8 cellular contexts compared by ENCODE assay signal in genomic region chr2:231648579-231649174, GRCh38. TPM values are rescaled to one million over a fixed set of nuclear protein-coding genes. Genes with fewer than 3 reads are reported as not detected.
A peak's percentile ranks its signal among the peaks of the same experiment; 100 is the strongest.
DNase-seq lines count a peak whose midpoint lies in the region; ATAC-seq and TF ChIP-seq lines count a peak whose summit lies in the region.

No MANE protein-coding gene starts in this region.

- H2BK5ac ChIP-seq in trophoblast cell (ENCODE audit: low read depth, low read length, poor library complexity), result no peak overlapping the region

- no peak overlapping the region for H2AK5ac ChIP-seq in trophoblast cell (ENCODE audit: low read length)

- no CpG with 5 or more reads among the region's 9 CpGs for WGBS in trophoblast cell (ENCODE audit: extremely low coverage, insufficient coverage, insufficient read length)

- H4K12ac ChIP-seq in trophoblast cell (ENCODE audit: low read depth, low read length), result no peak overlapping the region

- H3K4ac ChIP-seq in trophoblast cell (ENCODE audit: low read depth, low read length), result no peak overlapping the region

- H2BK12ac ChIP-seq in trophoblast cell (ENCODE audit: low read length), result no peak overlapping the region

- ATAC-seq in HG03139 (IDR thresholded peaks at IDR 0.05; ENCODE audit: unreplicated experiment) (no peak), HG02973 (IDR thresholded peaks at IDR 0.05; ENCODE audit: unreplicated experiment) (no peak)

- no peak overlapping the region for H3K14ac ChIP-seq in trophoblast cell (ENCODE audit: low read length)

- no peak overlapping the region for H4K8ac ChIP-seq in trophoblast cell (ENCODE audit: low read depth, low read length)

- no peak overlapping the region for H3K23ac ChIP-seq in trophoblast cell (ENCODE audit: low read length)

- H3K79me1 ChIP-seq in trophoblast cell (ENCODE audit: low read length), result no peaks in the 10 kb centered on the region

- no peak overlapping the region for H3K27ac ChIP-seq in trophoblast cell (ENCODE audit: low read depth, low read length)

- H3K4me3 ChIP-seq in H7 (ENCODE audit: insufficient read depth, low read depth, low read length), result no peak overlapping the region
- H3K4me3 ChIP-seq in fibroblast of villous mesenchyme (ENCODE audit: low read depth, low read length), result no peak overlapping the region
- no peak overlapping the region for H3K4me3 ChIP-seq in trophoblast cell (ENCODE audit: low read depth, low read length)

- peak; percentile 80 for TF ChIP-seq CTCF in fibroblast of villous mesenchyme (IDR thresholded peaks at IDR 0.05; ENCODE audit: insufficient read depth, low read depth, low read length)

- H4K91ac ChIP-seq in trophoblast cell (ENCODE audit: low read depth, low read length), result no peak overlapping the region

- no peak overlapping the region for H2BK120ac ChIP-seq in trophoblast cell (ENCODE audit: insufficient read depth, low read length, poor library complexity)

- H3K4me1 ChIP-seq in trophoblast cell (ENCODE audit: control insufficient read depth in 1 of 2, insufficient read depth in 2 of 2, low read length in 2 of 2), result no peaks in the 10 kb centered on the region

- H3K9ac ChIP-seq in trophoblast cell (ENCODE audit: low read length), result no peak overlapping the region

- H3K27me3 ChIP-seq in H7 (ENCODE audit: control insufficient read depth, insufficient read depth, low read length) (no peaks in the 10 kb centered on the region), trophoblast cell (ENCODE audit: insufficient read depth, low read length) (no peaks in the 10 kb centered on the region)

- no peak overlapping the region for H3K18ac ChIP-seq in trophoblast cell (ENCODE audit: low read length)

- no peaks in the 10 kb centered on the region for H3K79me2 ChIP-seq in trophoblast cell (ENCODE audit: control insufficient read depth, insufficient read depth, low read length, poor library complexity)

- no peaks in the 10 kb centered on the region for H3K9me3 ChIP-seq in trophoblast cell (ENCODE audit: insufficient read depth, low read depth, low read length)

- H3K36me3 ChIP-seq in H7 (replicated peaks; ENCODE audit: control insufficient read depth, insufficient read depth, low read length) (no peaks in the 10 kb centered on the region), trophoblast cell (ENCODE audit: control insufficient read depth in 1 of 2, insufficient read depth in 2 of 2, low read length in 2 of 2) (no peaks in the 10 kb centered on the region)

- peak; percentile 83 for DNase-seq in D341Med (ENCODE audit: low spot score)
- peak; percentile 87 for DNase-seq in H7
- DNase-seq in NOMO-1 (lab: John Stamatoyannopoulos, UW; ENCODE audit: unreplicated experiment in 2 of 2), result peak; percentile 30 to 71
- DNase-seq in activated T-cell treated with anti-CD3 and anti-CD28 coated beads, Interleukin-2, amount 50 U/mL, for 1 hour, result peak; percentile 64
- DNase-seq in fibroblast of villous mesenchyme (ENCODE audit: low read depth), result peak; percentile 64
- DNase-seq in trophoblast cell, result peak; percentile 81 to 84

- H2AFZ ChIP-seq in trophoblast cell (ENCODE audit: insufficient read depth, low read length, poor library complexity), result no peak overlapping the region

- no peak overlapping the region for H3K4me2 ChIP-seq in trophoblast cell (ENCODE audit: low read length)

RNA-seq across cellular contexts. Expression of gene TEX44, which starts 56.0 kb away (rescaled TPM):
- total RNA-seq in H7 (2014; rRNA removed; shearing (Covaris generic)), result not detected in 2 replicates
- total RNA-seq in fibroblast of villous mesenchyme, result not detected in 2 replicates
- not detected in 2 replicates for polyA plus RNA-seq in trophoblast cell (2013)

RNA-seq across cellular contexts. Expression of gene PTMA, which starts 59.6 kb away (rescaled TPM):
- 2,153 and 2,302 TPM in 2 replicates for total RNA-seq in H7 (2014; rRNA removed; shearing (Covaris generic))
- total RNA-seq in fibroblast of villous mesenchyme, result 598 and 694 TPM in 2 replicates
- polyA plus RNA-seq in trophoblast cell (2013), result 1,343 and 1,403 TPM in 2 replicates
